ENCODE assay signal across 1 cellular context in the genomic region with DNA sequence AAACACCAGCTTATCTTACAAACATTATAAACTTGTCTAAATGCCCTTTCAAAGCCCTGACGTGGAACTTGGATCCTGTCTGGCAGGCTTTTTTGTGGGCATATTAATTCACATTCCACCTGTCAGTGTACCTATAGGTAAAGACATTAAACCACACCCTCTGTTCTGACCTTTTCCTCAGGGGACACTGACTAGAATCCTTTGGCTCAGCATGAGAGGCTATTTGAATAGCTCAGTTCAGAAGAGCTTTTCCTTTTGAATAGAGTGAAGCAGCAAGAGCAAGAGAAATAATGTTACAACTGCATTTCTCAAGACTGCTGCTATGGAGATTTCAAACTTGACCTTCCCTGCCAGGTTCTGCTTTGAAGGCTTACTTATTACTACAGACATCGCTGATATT.
TF ChIP-seq lines count a peak whose summit lies in the region.

No MANE protein-coding gene starts in this region.

TF ChIP-seq in H1, 55 proteins besides CTCF, POLR2A, EP300 and RAD21 (continued from another document):
- TF ChIP-seq SIN3A (conservative IDR thresholded peaks at IDR 0.05 in 1 of 2, IDR thresholded peaks at IDR 0.05 in 1 of 2; ENCODE audit: low read depth in 1 of 2, low read length in 2 of 2) (no peak), CBX5 (IDR thresholded peaks at IDR 0.05; ENCODE audit: low read depth, low read length) (no peak), ATF2 (IDR thresholded peaks at IDR 0.05; ENCODE audit: low read length) (no peak), JUN (IDR thresholded peaks at IDR 0.05; ENCODE audit: low read depth, low read length) (no peak), CHD7 (IDR thresholded peaks at IDR 0.05; ENCODE audit: insufficient replicate concordance, low read length) (no peak), BACH1 (IDR thresholded peaks at IDR 0.05; ENCODE audit: low read length) (no peak), GABPA (IDR thresholded peaks at IDR 0.05; ENCODE audit: borderline replicate concordance, insufficient read depth, low read length) (no peak), YY1 (IDR thresholded peaks at IDR 0.05; ENCODE audit: low read depth, low read length) (no peak), HDAC6 (IDR thresholded peaks at IDR 0.05; ENCODE audit: low read depth, low read length) (no peak), CBX8 (IDR thresholded peaks at IDR 0.05; ENCODE audit: borderline replicate concordance, low read depth, low read length) (no peak), SRF (IDR thresholded peaks at IDR 0.05; ENCODE audit: low read depth, low read length) (no peak), BCL11A (IDR thresholded peaks at IDR 0.05; ENCODE audit: low read depth in 2 of 2, low read length in 2 of 2) (no peak)
- TF ChIP-seq, protein P1, sequence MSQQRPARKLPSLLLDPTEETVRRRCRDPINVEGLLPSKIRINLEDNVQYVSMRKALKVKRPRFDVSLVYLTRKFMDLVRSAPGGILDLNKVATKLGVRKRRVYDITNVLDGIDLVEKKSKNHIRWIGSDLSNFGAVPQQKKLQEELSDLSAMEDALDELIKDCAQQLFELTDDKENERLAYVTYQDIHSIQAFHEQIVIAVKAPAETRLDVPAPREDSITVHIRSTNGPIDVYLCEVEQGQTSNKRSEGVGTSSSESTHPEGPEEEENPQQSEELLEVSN (IDR thresholded peaks at IDR 0.05): no peak
- TF ChIP-seq, protein P2, sequence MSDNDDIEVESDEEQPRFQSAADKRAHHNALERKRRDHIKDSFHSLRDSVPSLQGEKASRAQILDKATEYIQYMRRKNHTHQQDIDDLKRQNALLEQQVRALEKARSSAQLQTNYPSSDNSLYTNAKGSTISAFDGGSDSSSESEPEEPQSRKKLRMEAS (IDR thresholded peaks at IDR 0.05): no peak
